In genomic region chr6:166275714-166276166, GRCh38 we compare ENCODE assay signal across 8 cellular contexts. TPM values are rescaled to one million over a fixed set of nuclear protein-coding genes. Genes with fewer than 3 reads are reported as not detected.
DNase-seq lines count a peak whose midpoint lies in the region; ATAC-seq and TF ChIP-seq lines count a peak whose summit lies in the region.

No MANE protein-coding gene starts in this region.

- H3K27me3 ChIP-seq in parathyroid adenoma (ENCODE audit: control insufficient read depth, insufficient read depth, low read length) (no peaks in the 10 kb centered on the region), upper lobe of left lung (no peaks in the 10 kb centered on the region)

- no peak for TF ChIP-seq POLR2A in upper lobe of left lung (IDR thresholded peaks at IDR 0.05)

- TF ChIP-seq CTCF in parathyroid adenoma (IDR thresholded peaks at IDR 0.05) (peak; percentile 98), upper lobe of left lung (IDR thresholded peaks at IDR 0.05) (peak; percentile 90 to 99 (median 93))

- H3K36me3 ChIP-seq in parathyroid adenoma (ENCODE audit: control insufficient read depth, insufficient read depth, low read length) (no peaks in the 10 kb centered on the region), upper lobe of left lung (no peaks in the 10 kb centered on the region)

- H3K9me3 ChIP-seq in parathyroid adenoma (ENCODE audit: control insufficient read depth, low read length) (no peaks in the 10 kb centered on the region), upper lobe of left lung (no peaks in the 10 kb centered on the region)

- ATAC-seq in GM21360 (IDR thresholded peaks at IDR 0.05; ENCODE audit: unreplicated experiment): peak; percentile 72
- peak; percentile 87 to 94 for ATAC-seq in upper lobe of left lung (ENCODE audit: low FRiP score in 2 of 2)

- no peak overlapping the region for H3K4me2 ChIP-seq in parathyroid adenoma (ENCODE audit: low read length)

- H3K27ac ChIP-seq in parathyroid adenoma (no peak overlapping the region), upper lobe of left lung (no peak overlapping the region)

- DNase-seq in DMS79 (lab: John Stamatoyannopoulos, UW) (peak; percentile 20), HK-2 (ENCODE audit: unreplicated experiment) (peak; percentile 74), SHP77 treated with DMSO at 0.1 percent for 48 hours (lab: John Stamatoyannopoulos, UW) (peak; percentile 24), foreskin melanocyte (peak; percentile 48), upper lobe of left lung (peak; percentile 85 to 96)
- DNase-seq in activated effector memory CD4-positive, alpha-beta T cell treated with anti-CD3 and anti-CD28 coated beads, Interleukin-2, amount 50 U/mL, for 16 hours: peak; percentile 94

- H3K4me1 ChIP-seq in parathyroid adenoma (no peaks in the 10 kb centered on the region), upper lobe of left lung (peaks cover 0 to 10% (median 3%) of the 10 kb centered on the region in 4 donors)

- 1 to 3% methylated on average over 13 to 20 of the region's 21 CpGs for WGBS in upper lobe of left lung, 2 donors

- no peaks in the 10 kb centered on the region for H3K79me2 ChIP-seq in parathyroid adenoma

- H2AFZ ChIP-seq in parathyroid adenoma: peak overlapping the region; percentile 56

- no peak for TF ChIP-seq EP300 in upper lobe of left lung (IDR thresholded peaks at IDR 0.05)

- H3K9ac ChIP-seq in parathyroid adenoma: no peak overlapping the region

- no peak overlapping the region for H3K4me3 ChIP-seq in parathyroid adenoma (ENCODE audit: low read depth, low read length)
- no peak overlapping the region for H3K4me3 ChIP-seq in upper lobe of left lung

RNA-seq across cellular contexts. Expression of gene PRR18, which starts 32.5 kb away (rescaled TPM):
- 1 to 10 TPM in 1 of 6 donors, under 1 TPM in 3, not detected in 2; 0.15 to 2.1 (median 0.50) TPM for total RNA-seq in upper lobe of left lung

Comparison
In these comparisons a context has a peak if more than half of its experiments do, and no peak if none do; other contexts are left out.
1. DNase-seq: peak in every context shown above with its lines; median percentile 94 in activated effector memory CD4-positive, alpha-beta T cell treated with anti-CD3 and anti-CD28 coated beads, Interleukin-2, amount 50 U/mL, for 16 hours; 90 in upper lobe of left lung; 74 in HK-2; 48 in foreskin melanocyte; 24 in SHP77 treated with DMSO at 0.1 percent for 48 hours; 20 in DMS79.